In the genomic region with DNA sequence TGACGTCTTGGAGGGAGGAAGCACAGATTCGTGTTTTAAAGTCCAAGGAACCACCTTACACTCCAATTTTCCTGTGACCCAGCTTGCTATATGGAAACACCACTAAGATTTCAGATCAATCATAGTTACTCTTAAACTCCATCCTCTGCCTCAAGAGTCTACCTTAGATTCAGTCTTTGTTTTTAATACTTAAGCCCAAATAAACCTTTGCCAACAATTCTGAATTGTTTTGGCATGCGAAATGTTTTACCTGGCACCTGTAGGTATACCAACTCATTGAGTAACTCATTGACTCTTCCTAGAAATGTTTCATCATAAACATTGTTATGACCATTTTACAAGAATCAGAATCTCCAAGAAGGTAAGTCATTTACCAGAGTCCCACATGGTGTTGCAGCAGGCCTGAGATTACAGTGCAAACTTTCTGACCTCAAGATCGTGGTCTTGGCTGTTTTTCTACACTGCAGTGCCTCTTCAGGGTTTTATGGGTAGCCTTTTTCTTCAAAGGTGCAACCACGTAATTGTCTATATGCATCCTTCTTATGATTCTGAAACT, we compare ENCODE assay signal across 21 cellular contexts.
DNase-seq lines count a peak whose midpoint lies in the region; ATAC-seq and TF ChIP-seq lines count a peak whose summit lies in the region.
"Had no signal": no experiment of that assay in that cellular context is flagged by ENCODE, and none has a peak within 500 bp of the region (broad histone marks: within the 10 kb centered on the region; RNA-seq: fewer than 3 reads in every experiment).

No MANE protein-coding gene starts in this region.

- TF ChIP-seq POLR2A in breast epithelium (IDR thresholded peaks at IDR 0.05): no peak

- H3K36me3 ChIP-seq in breast epithelium (no peaks in the 10 kb centered on the region), lung (ENCODE audit: control insufficient read depth in 2 of 2, insufficient read depth in 2 of 2, low read length in 2 of 2) (no peaks in the 10 kb centered on the region), upper lobe of right lung (no peaks in the 10 kb centered on the region)
- H3K36me3 ChIP-seq: BE2C; BLaER1 treated with 17β-estradiol and CSF1 and Interleukin-3, amounts not matched to agents 10 nM and 100 nM; HAP-1 had no signal

- intact Hi-C loops in MCF 10A (cut with micrococcal nuclease): no loop called here
- intact Hi-C loops in breast epithelium (cut with DNase I; ENCODE audit: low total_unique reads): no loop called here
- intact Hi-C loops in upper lobe of right lung (cut with DNase I): no loop called here

- CTCF ChIA-PET in MCF 10A (lab: Yijun Ruan, JAX): interaction anchor here (0.6 to 1.0 kb wide), 3 partner anchors 33 to 1679 kb away, joined by 3 to 5 read pairs (median 3); no protein-coding TSS in a partner anchor

- POLR2A ChIA-PET in MCF 10A (lab: Yijun Ruan, JAX): interaction anchor here (0.6 kb wide), 1 partner anchor 165 kb away, joined by 3 read pairs; no protein-coding TSS in a partner anchor

- H3K4me3 ChIP-seq in breast epithelium (no peak overlapping the region), lung (no peak overlapping the region), upper lobe of right lung (no peak overlapping the region)
- H3K4me3 ChIP-seq: BLaER1 treated with 17β-estradiol and CSF1 and Interleukin-3, amounts not matched to agents 10 nM and 100 nM; HAP-1 had no signal

- peak; percentile 86 for DNase-seq in MCF 10A (ENCODE audit: unreplicated experiment)
- no peak for DNase-seq in breast epithelium (ENCODE audit: low spot score in 2 of 2)
- DNase-seq in lung (ENCODE audit: low spot score): no peak
- no peak for DNase-seq in upper lobe of right lung
- no peak for DNase-seq in AG20443 (ENCODE audit: low spot score)
- DNase-seq: AML-193; BE2C; CD4-positive, alpha-beta T cell; CD8-positive, alpha-beta memory T cell; DMS 273 treated with DMSO at 0.1 percent for 48 hours; DMS79 treated with DMSO at 0.1 percent for 48 hours; GF-D8; GOT3; HFFc6 had no signal

- H3K9me3 ChIP-seq in breast epithelium (no peaks in the 10 kb centered on the region), lung (ENCODE audit: control insufficient read depth in 2 of 2, insufficient read depth in 1 of 2, low read length in 1 of 2) (no peaks in the 10 kb centered on the region), upper lobe of right lung (no peaks in the 10 kb centered on the region)
- H3K9me3 ChIP-seq: BE2C; BLaER1 treated with 17β-estradiol and CSF1 and Interleukin-3, amounts not matched to agents 10 nM and 100 nM; HAP-1 had no signal

- H3K4me3 Mint-ChIP-seq in MCF 10A (ENCODE audit: unreplicated experiment): no peak overlapping the region
- H3K4me3 Mint-ChIP-seq: CD14-positive monocyte; CD4-positive, alpha-beta T cell; CD8-positive, alpha-beta memory T cell; HFFc6 had no signal

- H3K27ac ChIP-seq in breast epithelium (no peak overlapping the region), lung (ENCODE audit: low read depth in 1 of 2, low read length in 1 of 2) (no peak overlapping the region), upper lobe of right lung (no peak overlapping the region)
- H3K27ac ChIP-seq: 22Rv1; BLaER1 treated with 17β-estradiol and CSF1 and Interleukin-3, amounts not matched to agents 10 nM and 100 nM had no signal

- H3K9me3 Mint-ChIP-seq in MCF 10A (ENCODE audit: unreplicated experiment): no peaks in the 10 kb centered on the region
- H3K9me3 Mint-ChIP-seq: HFFc6 had no signal

- WGBS in lung, 2 donors: 60 to 80% methylated on average over 5 of the region's 5 CpGs

- no peaks in the 10 kb centered on the region for H3K36me3 Mint-ChIP-seq in MCF 10A (ENCODE audit: insufficient read depth, unreplicated experiment)
- H3K36me3 Mint-ChIP-seq: CD14-positive monocyte; CD8-positive, alpha-beta memory T cell had no signal

- peak overlapping the region; percentile 9 for H3K27ac Mint-ChIP-seq in MCF 10A (ENCODE audit: low read depth, unreplicated experiment)
- H3K27ac Mint-ChIP-seq: CD14-positive monocyte; CD4-positive, alpha-beta T cell; CD8-positive, alpha-beta memory T cell; HFFc6 had no signal

- H3K27me3 Mint-ChIP-seq in MCF 10A (ENCODE audit: insufficient read depth, unreplicated experiment): no peaks in the 10 kb centered on the region
- H3K27me3 Mint-ChIP-seq: CD4-positive, alpha-beta T cell; CD8-positive, alpha-beta memory T cell had no signal

- ATAC-seq in esophagus mucosa (peak; percentile 38), lung (ENCODE audit: insufficient read depth, low FRiP score) (peak; percentile 43), upper lobe of right lung (peak; percentile 47), GM21447 (IDR thresholded peaks at IDR 0.05; ENCODE audit: unreplicated experiment) (no peak), GM18870 (IDR thresholded peaks at IDR 0.05; ENCODE audit: unreplicated experiment) (no peak)

- no TSS peak for BruUV-seq in MCF 10A (replicated peaks; lab: Mats Ljungman, UMichigan)

- TF ChIP-seq CTCF in MCF 10A (IDR thresholded peaks at IDR 0.05; ENCODE audit: unreplicated experiment) (no peak), breast epithelium (IDR thresholded peaks at IDR 0.05) (no peak), lung (IDR thresholded peaks at IDR 0.05; ENCODE audit: control extremely low read depth, extremely low read depth) (no peak), upper lobe of right lung (IDR thresholded peaks at IDR 0.05) (no peak)

- H3K27me3 ChIP-seq in breast epithelium (no peaks in the 10 kb centered on the region), lung (ENCODE audit: control insufficient read depth, insufficient read depth) (no peaks in the 10 kb centered on the region), upper lobe of right lung (no peaks in the 10 kb centered on the region)
- H3K27me3 ChIP-seq: BE2C; BLaER1 treated with 17β-estradiol and CSF1 and Interleukin-3, amounts not matched to agents 10 nM and 100 nM had no signal

- peaks cover 22% of the 10 kb centered on the region for H3K4me1 Mint-ChIP-seq in MCF 10A (ENCODE audit: insufficient read depth, unreplicated experiment)
- H3K4me1 Mint-ChIP-seq: CD14-positive monocyte; CD8-positive, alpha-beta memory T cell had no signal

- H3K4me1 ChIP-seq in breast epithelium (no peaks in the 10 kb centered on the region), lung (ENCODE audit: control insufficient read depth in 2 of 2, insufficient read depth in 2 of 2, low read length in 2 of 2) (no peaks in the 10 kb centered on the region), upper lobe of right lung (no peaks in the 10 kb centered on the region)
- H3K4me1 ChIP-seq: BE2C; BLaER1 treated with 17β-estradiol and CSF1 and Interleukin-3, amounts not matched to agents 10 nM and 100 nM; HAP-1 had no signal

Comparison
In these comparisons a context has a peak if more than half of its experiments do, and no peak if none do; other contexts are left out.
1. ATAC-seq: peak in esophagus mucosa (single experiment), lung (single experiment) and upper lobe of right lung (single experiment); none in GM21447 (single experiment) and GM18870 (single experiment).